In the genomic region with DNA sequence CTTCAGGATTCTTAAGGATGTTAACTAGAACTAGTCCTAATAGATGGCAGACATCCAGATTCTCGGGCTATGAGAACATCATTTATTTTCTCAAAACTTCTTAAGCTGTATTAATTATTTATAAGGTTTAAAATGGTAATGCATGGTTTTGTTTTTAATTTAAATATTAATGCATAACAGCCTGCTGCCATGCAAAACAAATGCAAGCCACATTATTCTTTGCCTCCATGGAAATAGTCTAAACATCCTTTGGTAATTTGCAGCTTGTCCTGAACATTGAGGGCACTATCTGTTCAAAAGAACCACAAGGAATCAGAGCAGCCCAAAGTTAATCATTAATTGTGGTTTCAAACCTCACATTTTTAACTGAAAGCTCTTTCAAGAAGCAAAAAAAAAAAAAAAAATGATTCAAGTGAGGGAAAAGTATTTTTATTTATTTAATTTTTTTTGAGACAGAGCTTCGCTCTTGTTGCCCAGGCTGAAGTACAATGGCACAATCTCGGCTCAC, we compare ENCODE assay signal across 9 cellular contexts.
DNase-seq lines count a peak whose midpoint lies in the region; ATAC-seq and TF ChIP-seq lines count a peak whose summit lies in the region.
"Had no signal": no experiment of that assay in that cellular context is flagged by ENCODE, and none has a peak within 500 bp of the region (broad histone marks: within the 10 kb centered on the region; RNA-seq: fewer than 3 reads in every experiment).

No MANE protein-coding gene starts in this region.

- intact Hi-C loops in ascending aorta (cut with DNase I) = loop anchor here (1.0 to 10.0 kb wide), 8 partner anchors 37 to 395 kb away; partner anchors contain the start of genes CCDC171 and SNAPC3

- in situ Hi-C loops in GM23248 (cut with MboI) = loop anchor here (10.0 kb wide), 1 partner anchor 203 kb away; no protein-coding TSS in a partner anchor

- no peaks in the 10 kb centered on the region for H3F3A ChIP-seq in GM23248 (ENCODE audit: insufficient read depth)
- H3F3A ChIP-seq in smooth muscle cell (ENCODE audit: low read depth) = no peaks in the 10 kb centered on the region

- H4K20me1 ChIP-seq in GM23248 (ENCODE audit: insufficient read depth) = no peaks in the 10 kb centered on the region
- no peaks in the 10 kb centered on the region for H4K20me1 ChIP-seq in smooth muscle cell (ENCODE audit: low read depth)

- H3K27ac ChIP-seq in GM23248 (no peak overlapping the region), ascending aorta (peak overlapping the region; percentile 74 to 79), smooth muscle cell (ENCODE audit: low read depth) (peak overlapping the region; percentile 0)
- H3K27ac ChIP-seq: HL-60 had no signal

- H3K4me1 ChIP-seq in GM23248 (ENCODE audit: insufficient read depth) (peaks cover 14% of the 10 kb centered on the region), ascending aorta (peaks cover 0 to 21% of the 10 kb centered on the region in 2 donors), smooth muscle cell (ENCODE audit: low read depth) (no peaks in the 10 kb centered on the region)

- no peak overlapping the region for H3K4me3 ChIP-seq in GM23248
- no peak overlapping the region for H3K4me3 ChIP-seq in ascending aorta
- H3K4me3 ChIP-seq in smooth muscle cell = no peak overlapping the region

- TF ChIP-seq CTCF in ascending aorta (IDR thresholded peaks at IDR 0.05) (no peak), smooth muscle cell (IDR thresholded peaks at IDR 0.05; ENCODE audit: borderline replicate concordance, insufficient read depth, poor library complexity, severe bottlenecking) (no peak)

- H3K9me3 ChIP-seq in GM23248 (ENCODE audit: low read depth) = no peaks in the 10 kb centered on the region
- H3K9me3 ChIP-seq in ascending aorta = no peaks in the 10 kb centered on the region
- no peaks in the 10 kb centered on the region for H3K9me3 ChIP-seq in smooth muscle cell (replicated peaks; ENCODE audit: low read depth)

- DNase-seq in GM23248 (peak; percentile 62), ascending aorta (ENCODE audit: low spot score in 2 of 2) (no peak), glomerular visceral epithelial cell (ENCODE audit: extremely low spot score) (peak; percentile 86), smooth muscle cell (lab: John Stamatoyannopoulos, UW; ENCODE audit: unreplicated experiment) (no peak), mucosa of gallbladder (ENCODE audit: low spot score) (no peak)
- DNase-seq in stimulated activated CD4-positive, alpha-beta T cell treated with anti-CD3 and anti-CD28 coated beads, Interleukin-1b, Interleukin-23, amount 100 ng/mL, for 48 hours = no peak

- H3K9ac ChIP-seq in GM23248 (no peak overlapping the region), smooth muscle cell (ENCODE audit: low read depth) (no peak overlapping the region)

- H3K79me2 ChIP-seq in GM23248 (ENCODE audit: insufficient read depth) (no peaks in the 10 kb centered on the region), smooth muscle cell (ENCODE audit: low read depth) (no peaks in the 10 kb centered on the region)

- 0 out of 2 replicates have a peak overlapping the region, but pooled peaks have one; percentile 46 for H2AFZ ChIP-seq in GM23248
- no peak overlapping the region for H2AFZ ChIP-seq in smooth muscle cell (ENCODE audit: low read depth)

- H3K4me2 ChIP-seq in GM23248 (ENCODE audit: unreplicated experiment) (peak overlapping the region; percentile 44), smooth muscle cell (no peak overlapping the region)

- H3K27me3 ChIP-seq in GM23248 (replicated peaks; ENCODE audit: insufficient read depth) (no peaks in the 10 kb centered on the region), ascending aorta (no peaks in the 10 kb centered on the region), smooth muscle cell (ENCODE audit: low read depth) (no peaks in the 10 kb centered on the region)

- WGBS in GM23248 (ENCODE audit: low coverage in 1 of 2, low lambda C conversion rate in 2 of 2, missing lambda C conversion rate in 2 of 2), 2 experiments = 61 to 75% methylated on average over 3 of the region's 3 CpGs
- WGBS in smooth muscle cell (ENCODE audit: low lambda C conversion rate) = 87% methylated on average over 3 of the region's 3 CpGs

- no peaks in the 10 kb centered on the region for H3K9me2 ChIP-seq in GM23248 (ENCODE audit: insufficient read depth)

- ATAC-seq in GM18511 (IDR thresholded peaks at IDR 0.05; ENCODE audit: unreplicated experiment) (no peak), GM18858 (IDR thresholded peaks at IDR 0.05; ENCODE audit: unreplicated experiment) (no peak)

- H3K36me3 ChIP-seq in GM23248 (ENCODE audit: low read depth) = no peaks in the 10 kb centered on the region; the same call in 1 of the 2 replicates
- peaks cover 0 to 3% of the 10 kb centered on the region in 2 donors for H3K36me3 ChIP-seq in ascending aorta
- H3K36me3 ChIP-seq in smooth muscle cell (ENCODE audit: low read depth) = no peaks in the 10 kb centered on the region

Comparison
In these comparisons a context has a peak if more than half of its experiments do, and no peak if none do; other contexts are left out.
1. DNase-seq: peak in GM23248 (single experiment) and glomerular visceral epithelial cell (single experiment); none in ascending aorta (0 of 2), smooth muscle cell (single experiment), mucosa of gallbladder (single experiment) and stimulated activated CD4-positive, alpha-beta T cell treated with anti-CD3 and anti-CD28 coated beads, Interleukin-1b, Interleukin-23, amount 100 ng/mL, for 48 hours (single experiment).